Comparison of ENCODE assay signal across 10 cellular contexts in the genomic region with DNA sequence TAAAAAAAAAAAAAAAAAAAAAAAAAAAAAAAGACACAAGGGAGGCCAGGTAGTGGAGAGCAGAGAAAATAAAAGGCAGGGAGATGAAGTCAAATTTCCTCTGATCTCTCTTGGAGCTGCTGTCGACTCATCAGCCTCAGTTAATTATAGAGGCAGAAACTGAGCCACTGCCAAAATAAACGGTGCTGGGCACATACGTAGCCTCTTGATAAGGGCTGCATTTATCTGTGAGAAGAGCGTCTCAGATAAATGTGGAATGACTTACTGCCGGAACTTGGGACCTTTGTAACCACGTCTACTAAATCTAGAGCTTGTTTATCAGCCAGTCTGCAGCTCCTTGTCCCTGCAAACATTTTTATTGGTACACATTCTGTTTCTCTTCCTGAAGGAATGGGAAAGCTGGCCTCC.
A peak's percentile ranks its signal among the peaks of the same experiment; 100 is the strongest.
DNase-seq lines count a peak whose midpoint lies in the region; ATAC-seq, FAIRE-seq and TF ChIP-seq lines count a peak whose summit lies in the region.
"Had no signal": no experiment of that assay in that cellular context is flagged by ENCODE, and none has a peak within 500 bp of the region (broad histone marks: within the 10 kb centered on the region; RNA-seq: fewer than 3 reads in every experiment).

No MANE protein-coding gene starts in this region.

- no peaks in the 10 kb centered on the region for H3K79me2 ChIP-seq in MM.1S (ENCODE audit: low read length)

- H3F3A ChIP-seq in MM.1S (ENCODE audit: insufficient read depth, low read length) = no peaks in the 10 kb centered on the region

- no peak overlapping the region for H2AFZ ChIP-seq in MM.1S (ENCODE audit: low read length)

- H4K20me1 ChIP-seq in MM.1S (ENCODE audit: insufficient read depth, low read length) = no peaks in the 10 kb centered on the region

- H3K4me3 ChIP-seq in ovary (no peak overlapping the region), MM.1S (ENCODE audit: low read length) (no peak overlapping the region)

- no peak for TF ChIP-seq EP300 in ovary (IDR thresholded peaks at IDR 0.05)

- TF ChIP-seq CTCF in ovary (IDR thresholded peaks at IDR 0.05) = no peak
- TF ChIP-seq CTCF in MM.1S (IDR thresholded peaks at IDR 0.05; ENCODE audit: low read length) = no peak

- H3K27me3 ChIP-seq in ovary (no peaks in the 10 kb centered on the region), MM.1S (replicated peaks; ENCODE audit: insufficient read depth, low read length) (no peaks in the 10 kb centered on the region)

- no peaks in the 10 kb centered on the region for H3K9me2 ChIP-seq in MM.1S (replicated peaks; ENCODE audit: insufficient read depth, low read length)

- H3K27ac ChIP-seq in ovary = peak overlapping the region in 1 of 2 donors; percentile 54
- H3K27ac ChIP-seq in MM.1S (ENCODE audit: low read length) = no peak overlapping the region
- H3K27ac ChIP-seq: epithelial cell of prostate had no signal

- H3K36me3 ChIP-seq in ovary (no peaks in the 10 kb centered on the region), MM.1S (replicated peaks; ENCODE audit: insufficient read depth, low read length) (no peaks in the 10 kb centered on the region)

- H3K4me1 ChIP-seq in ovary (ENCODE audit: insufficient read depth) (peaks cover 4% of the 10 kb centered on the region), MM.1S (ENCODE audit: low read length) (no peaks in the 10 kb centered on the region)

- DNase-seq in HTR-8/SVneo (ENCODE audit: insufficient read length, low spot score) = peak; percentile 11
- peak; percentile 93 for DNase-seq in RPMI7951 (ENCODE audit: low read depth)
- DNase-seq in glomerular visceral epithelial cell (ENCODE audit: extremely low spot score) = peak; percentile 51
- peak in 4 of 5 donors; percentile 39 to 71 (median 66) for DNase-seq in ovary
- DNase-seq in NCI-H526 treated with DMSO at 0.1 percent for 48 hours (lab: John Stamatoyannopoulos, UW) = no peak
- DNase-seq in SKM-1 (lab: John Stamatoyannopoulos, UW; ENCODE audit: unreplicated experiment) = no peak
- no peak for DNase-seq in MM.1S
- DNase-seq: HFFc6 had no signal

- 1 to 5% (median 2%) methylated on average over 6 of the region's 6 CpGs for whole genome bisulfite sequencing in ovary, 3 donors

- no peak for FAIRE-seq in HTR-8/SVneo (lab: Jason Lieb, UNC)

- H3K4me2 ChIP-seq in MM.1S (ENCODE audit: low read depth, low read length) = no peak overlapping the region

- H3K9me3 ChIP-seq in ovary = no peaks in the 10 kb centered on the region
- H3K9me3 ChIP-seq in MM.1S (replicated peaks; ENCODE audit: insufficient read depth, low read length) = no peaks in the 10 kb centered on the region

- intact Hi-C loops in ovary (cut with DNase I) = no loop called here

- ATAC-seq in HG03095 (IDR thresholded peaks at IDR 0.05; ENCODE audit: unreplicated experiment) = no peak

- no peak for TF ChIP-seq POLR2A in ovary (IDR thresholded peaks at IDR 0.05)

- no peak overlapping the region for H3K9ac ChIP-seq in MM.1S (ENCODE audit: low read length)

Comparison
In these comparisons a context has a peak if more than half of its experiments do, and no peak if none do; other contexts are left out.
1. DNase-seq: peak in HTR-8/SVneo (single experiment), RPMI7951 (single experiment), glomerular visceral epithelial cell (single experiment) and ovary (4 of 5); none in NCI-H526 treated with DMSO at 0.1 percent for 48 hours (single experiment), SKM-1 (single experiment) and MM.1S (single experiment).